Comparison of ENCODE assay signal across 16 cellular contexts in the genomic region with DNA sequence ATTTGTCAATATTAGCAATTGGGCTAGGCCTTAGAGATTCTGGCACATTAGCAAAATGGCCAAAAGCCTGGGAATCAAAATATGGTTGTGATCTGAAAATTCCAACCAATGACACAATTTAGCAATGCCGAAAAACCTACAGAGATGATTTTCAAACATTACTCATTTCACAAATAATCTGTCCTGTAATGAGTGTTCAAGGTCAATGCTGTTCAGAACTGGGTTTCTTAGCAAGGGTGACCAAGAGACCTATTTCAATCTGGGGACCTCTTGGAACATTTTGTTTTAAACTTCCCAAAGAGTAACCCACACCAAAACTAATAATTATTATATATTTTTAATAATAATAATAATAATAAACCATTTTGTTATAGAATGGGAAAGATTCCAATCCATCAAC. TPM values are rescaled to one million over a fixed set of nuclear protein-coding genes. Genes with fewer than 3 reads are reported as not detected.
DNase-seq lines count a peak whose midpoint lies in the region; ATAC-seq and TF ChIP-seq lines count a peak whose summit lies in the region.
"Had no signal": no experiment of that assay in that cellular context is flagged by ENCODE, and none has a peak within 500 bp of the region (broad histone marks: within the 10 kb centered on the region; RNA-seq: fewer than 3 reads in every experiment).

No MANE protein-coding gene starts in this region.

- peak overlapping the region; percentile 72 for H3K27ac ChIP-seq in HL-60 (replicated peaks)
- H3K27ac ChIP-seq in neutrophil, result peak overlapping the region; percentile 82
- H3K27ac ChIP-seq in right atrium auricular region, result no peak overlapping the region

- peak; percentile 79 for ATAC-seq in activated T-helper 17 cell treated with anti-CD3 and anti-CD28 coated beads, Interleukin-2, amount 50 U/mL, for 72 hours (replicated peaks)
- ATAC-seq in stimulated activated memory B cell treated with anti-CD40 and anti-IgM and Interleukin-4, amounts not matched to agents 10 μg/mL and 1 μg/mL and 100 μg/mL, for 72 hours, result no peak
- ATAC-seq: GM23338, HCT116 had no signal

- no peaks in the 10 kb centered on the region for H3K27me3 Mint-ChIP-seq in activated T-helper 17 cell treated with anti-CD3 and anti-CD28 coated beads, Interleukin-2, amount 50 U/mL, for 72 hours
- H3K27me3 Mint-ChIP-seq in stimulated activated memory B cell treated with anti-CD40 and anti-IgM and Interleukin-4, amounts not matched to agents 10 μg/mL and 1 μg/mL and 100 μg/mL, for 72 hours, result no peaks in the 10 kb centered on the region
- H3K27me3 Mint-ChIP-seq: CD4-positive, alpha-beta memory T cell had no signal

- H3K9me3 Mint-ChIP-seq in activated T-helper 17 cell treated with anti-CD3 and anti-CD28 coated beads, Interleukin-2, amount 50 U/mL, for 72 hours, result no peaks in the 10 kb centered on the region
- no peaks in the 10 kb centered on the region for H3K9me3 Mint-ChIP-seq in stimulated activated memory B cell treated with anti-CD40 and anti-IgM and Interleukin-4, amounts not matched to agents 10 μg/mL and 1 μg/mL and 100 μg/mL, for 72 hours
- H3K9me3 Mint-ChIP-seq: CD4-positive, alpha-beta memory T cell; GM23338; H9 had no signal

- no peak for DNase-seq in HL-60 (ENCODE audit: low read depth in 1 of 2, low spot score in 1 of 2)
- no peak for DNase-seq in right atrium auricular region (ENCODE audit: low spot score)
- DNase-seq in posterior vena cava (ENCODE audit: low spot score), result no peak
- DNase-seq: C1 segment of cervical spinal cord; Calu3; CD4-positive, alpha-beta memory T cell; COR-L47; DMS53; DMS79 treated with DMSO at 0.1 percent for 48 hours; H9 had no signal

- H3K4me3 Mint-ChIP-seq in activated T-helper 17 cell treated with anti-CD3 and anti-CD28 coated beads, Interleukin-2, amount 50 U/mL, for 72 hours, result no peak overlapping the region
- H3K4me3 Mint-ChIP-seq in stimulated activated memory B cell treated with anti-CD40 and anti-IgM and Interleukin-4, amounts not matched to agents 10 μg/mL and 1 μg/mL and 100 μg/mL, for 72 hours, result no peak overlapping the region
- H3K4me3 Mint-ChIP-seq: CD4-positive, alpha-beta memory T cell; GM23338; H9 had no signal

- H3K4me1 ChIP-seq in neutrophil (ENCODE audit: control insufficient read depth in 1 of 2, insufficient read depth in 1 of 2, low read depth in 1 of 2, low read length in 1 of 2) (peaks cover 47 to 49% of the 10 kb centered on the region in 2 experiments), right atrium auricular region (peaks cover 0 to 48% of the 10 kb centered on the region in 2 donors)

- H3K4me1 Mint-ChIP-seq in activated T-helper 17 cell treated with anti-CD3 and anti-CD28 coated beads, Interleukin-2, amount 50 U/mL, for 72 hours, result peaks cover 13% of the 10 kb centered on the region
- peaks cover 48% of the 10 kb centered on the region for H3K4me1 Mint-ChIP-seq in stimulated activated memory B cell treated with anti-CD40 and anti-IgM and Interleukin-4, amounts not matched to agents 10 μg/mL and 1 μg/mL and 100 μg/mL, for 72 hours
- H3K4me1 Mint-ChIP-seq: GM23338 had no signal

- H3K4me3 ChIP-seq in HL-60 (replicated peaks; ENCODE audit: insufficient read depth, low read length) (no peak overlapping the region), neutrophil (ENCODE audit: low read depth in 1 of 2, low read length in 1 of 2) (no peak overlapping the region), right atrium auricular region (no peak overlapping the region)
- H3K4me3 ChIP-seq: GM23338 had no signal

- intact Hi-C loops in posterior vena cava (cut with DNase I), result no loop called here

- H3K27me3 ChIP-seq in HL-60 (ENCODE audit: insufficient read depth, poor library complexity, severe bottlenecking) (no peaks in the 10 kb centered on the region), neutrophil (no peaks in the 10 kb centered on the region), right atrium auricular region (no peaks in the 10 kb centered on the region)

- H3K27ac Mint-ChIP-seq in activated T-helper 17 cell treated with anti-CD3 and anti-CD28 coated beads, Interleukin-2, amount 50 U/mL, for 72 hours, result no peak overlapping the region
- H3K27ac Mint-ChIP-seq in stimulated activated memory B cell treated with anti-CD40 and anti-IgM and Interleukin-4, amounts not matched to agents 10 μg/mL and 1 μg/mL and 100 μg/mL, for 72 hours, result peak overlapping the region; percentile 57
- H3K27ac Mint-ChIP-seq: CD4-positive, alpha-beta memory T cell; GM23338; H9 had no signal

- peaks cover 25% of the 10 kb centered on the region for H3K36me3 Mint-ChIP-seq in activated T-helper 17 cell treated with anti-CD3 and anti-CD28 coated beads, Interleukin-2, amount 50 U/mL, for 72 hours (ENCODE audit: low read depth)
- H3K36me3 Mint-ChIP-seq in stimulated activated memory B cell treated with anti-CD40 and anti-IgM and Interleukin-4, amounts not matched to agents 10 μg/mL and 1 μg/mL and 100 μg/mL, for 72 hours, result peaks cover 11% of the 10 kb centered on the region

- peaks cover 12% of the 10 kb centered on the region for H3K36me3 ChIP-seq in neutrophil
- H3K36me3 ChIP-seq in right atrium auricular region, result no peaks in the 10 kb centered on the region

- no peaks in the 10 kb centered on the region for H3K9me3 ChIP-seq in neutrophil
- H3K9me3 ChIP-seq in right atrium auricular region, result no peaks in the 10 kb centered on the region

- TF ChIP-seq CTCF in HL-60 (IDR thresholded peaks at IDR 0.05; ENCODE audit: insufficient read depth, low read length) (no peak), neutrophil (IDR thresholded peaks at IDR 0.05) (no peak), right atrium auricular region (IDR thresholded peaks at IDR 0.05) (no peak)

RNA-seq across cellular contexts. Expression of a gene that starts 24.1 kb away (rescaled TPM):
- total RNA-seq in activated T-helper 17 cell treated with anti-CD3 and anti-CD28 coated beads, Interleukin-2, amount 50 U/mL, for 72 hours, result 100 to 1,000 TPM in 1 of 2 donors, 10 to 100 TPM in 1; 77.4 to 106 TPM
- 10 to 100 TPM; 24.4 to 45.1 TPM for total RNA-seq in right atrium auricular region
- total RNA-seq in posterior vena cava, result 10 to 100 TPM; 32.2 to 46.7 TPM
- total RNA-seq: A673, Calu3 had no signal

Comparison
In these comparisons a context has a peak if more than half of its experiments do, and no peak if none do; other contexts are left out.
1. H3K27ac ChIP-seq: peak in HL-60 (single experiment) and neutrophil (single experiment); none in right atrium auricular region (0 of 2).